Comparison of ENCODE assay signal across 17 cellular contexts in genomic region chr6:3045369-3045768, GRCh38.
"Had no signal": no experiment of that assay in that cellular context is flagged by ENCODE, and none has a peak within 500 bp of the region (broad histone marks: within the 10 kb centered on the region; RNA-seq: fewer than 3 reads in every experiment).

No MANE protein-coding gene starts in this region.

- H3K9me3 Mint-ChIP-seq: activated B cell treated with CpG ODN at 0.5 μM for 24 hours; activated naive CD4-positive, alpha-beta T cell treated with anti-CD3 and anti-CD28 coated beads for 36 hours; activated T-helper 17 cell treated with anti-CD3 and anti-CD28 coated beads, Interleukin-2, amount 50 U/mL, for 72 hours; memory B cell; nephron; stimulated activated memory B cell treated with anti-CD40 and anti-IgM and Interleukin-4, amounts not matched to agents 10 μg/mL and 1 μg/mL and 100 μg/mL, for 72 hours had no signal

- H3K27me3 Mint-ChIP-seq: activated T-helper 17 cell treated with anti-CD3 and anti-CD28 coated beads, Interleukin-2, amount 50 U/mL, for 72 hours; memory B cell; stimulated activated memory B cell treated with anti-CD40 and anti-IgM and Interleukin-4, amounts not matched to agents 10 μg/mL and 1 μg/mL and 100 μg/mL, for 72 hours had no signal

- H3K4me1 ChIP-seq: colonic mucosa, prostate gland, right lobe of liver, transverse colon had no signal

- H3K27ac ChIP-seq: cardiac muscle cell, colonic mucosa, heart left ventricle, prostate gland, right lobe of liver, transverse colon had no signal

- H3K4me1 Mint-ChIP-seq: activated B cell treated with CpG ODN at 0.5 μM for 24 hours; activated T-helper 17 cell treated with anti-CD3 and anti-CD28 coated beads, Interleukin-2, amount 50 U/mL, for 72 hours; nephron had no signal

- H3K4me3 Mint-ChIP-seq: activated B cell treated with CpG ODN at 0.5 μM for 24 hours; activated naive CD4-positive, alpha-beta T cell treated with anti-CD3 and anti-CD28 coated beads for 36 hours; activated T-helper 17 cell treated with anti-CD3 and anti-CD28 coated beads, Interleukin-2, amount 50 U/mL, for 72 hours; memory B cell; nephron; stimulated activated memory B cell treated with anti-CD40 and anti-IgM and Interleukin-4, amounts not matched to agents 10 μg/mL and 1 μg/mL and 100 μg/mL, for 72 hours had no signal

- H3K36me3 ChIP-seq: cardiac muscle cell, colonic mucosa, heart left ventricle, prostate gland, right lobe of liver, transverse colon had no signal

- ATAC-seq: activated T-helper 17 cell treated with anti-CD3 and anti-CD28 coated beads, Interleukin-2, amount 50 U/mL, for 72 hours; heart left ventricle; right lobe of liver; stimulated activated memory B cell treated with anti-CD40 and anti-IgM and Interleukin-4, amounts not matched to agents 10 μg/mL and 1 μg/mL and 100 μg/mL, for 72 hours had no signal

- H3K9me3 ChIP-seq: colonic mucosa, heart left ventricle, prostate gland, right lobe of liver, transverse colon had no signal

- H3K27me3 ChIP-seq: cardiac muscle cell, colonic mucosa, heart left ventricle, right lobe of liver had no signal

- FAIRE-seq: frontal cortex, islet of Langerhans had no signal

- H3K4me3 ChIP-seq: cardiac muscle cell, colonic mucosa, heart left ventricle, prostate gland, right lobe of liver, transverse colon had no signal

- DNase-seq: activated B cell treated with CpG ODN at 0.5 μM for 24 hours; activated CD4-positive, alpha-beta T cell treated with anti-CD3 and anti-CD28 coated beads, Interleukin-2, amount 50 U/mL, for 1 hour; activated naive CD4-positive, alpha-beta T cell treated with anti-CD3 and anti-CD28 coated beads for 36 hours; activated T-cell treated with anti-CD3 and anti-CD28 coated beads for 4 hours; colonic mucosa; effector CD4-positive, alpha-beta T cell; heart left ventricle; right lobe of liver; transverse colon had no signal

- H3K36me3 Mint-ChIP-seq: memory B cell; stimulated activated memory B cell treated with anti-CD40 and anti-IgM and Interleukin-4, amounts not matched to agents 10 μg/mL and 1 μg/mL and 100 μg/mL, for 72 hours had no signal

- H3K27ac Mint-ChIP-seq: activated B cell treated with CpG ODN at 0.5 μM for 24 hours; activated naive CD4-positive, alpha-beta T cell treated with anti-CD3 and anti-CD28 coated beads for 36 hours; activated T-helper 17 cell treated with anti-CD3 and anti-CD28 coated beads, Interleukin-2, amount 50 U/mL, for 72 hours; memory B cell; nephron had no signal
